Comparison of ENCODE assay signal across 7 cellular contexts in genomic region chr21:26686278-26686677, GRCh38.
DNase-seq lines count a peak whose midpoint lies in the region; ATAC-seq and TF ChIP-seq lines count a peak whose summit lies in the region.

No MANE protein-coding gene starts in this region.

- H3K4me1 ChIP-seq in OCI-LY1 (ENCODE audit: insufficient read depth, low read length, severe bottlenecking) (no peaks in the 10 kb centered on the region), heart left ventricle (no peaks in the 10 kb centered on the region)

- in situ Hi-C loops in GM13976 (cut with MboI; ENCODE audit: low sequenced_read_pairs, unreplicated experiment): no loop called here

- no peaks in the 10 kb centered on the region for H4K20me1 ChIP-seq in OCI-LY1 (ENCODE audit: insufficient read depth, low read length)

- no peak overlapping the region for H3K4me3 Mint-ChIP-seq in effector memory CD8-positive, alpha-beta T cell

- TF ChIP-seq CTCF in GM13976 (IDR thresholded peaks at IDR 0.05; ENCODE audit: borderline replicate concordance, control extremely low read depth, extremely low read depth, insufficient read depth, missing control alignments) (no peak), HFF-Myc (IDR thresholded peaks at IDR 0.05; ENCODE audit: low read depth, low read length, missing control alignments) (no peak), OCI-LY1 (IDR thresholded peaks at IDR 0.05; ENCODE audit: low read length) (no peak), epithelial cell of proximal tubule (conservative IDR thresholded peaks at IDR 0.05; ENCODE audit: low read depth, low read length) (no peak), heart left ventricle (IDR thresholded peaks at IDR 0.05) (no peak)

- no peak overlapping the region for H3K9ac ChIP-seq in OCI-LY1 (ENCODE audit: low read length)

- no peaks in the 10 kb centered on the region for H3K79me2 ChIP-seq in OCI-LY1 (ENCODE audit: insufficient read depth, low read length)

- no peak for TF ChIP-seq POLR2A in heart left ventricle (IDR thresholded peaks at IDR 0.05)

- no peak overlapping the region for H3K4me3 ChIP-seq in HFF-Myc (replicated peaks; ENCODE audit: low read depth, low read length)
- H3K4me3 ChIP-seq in OCI-LY1 (ENCODE audit: low read depth, low read length, poor library complexity, severe bottlenecking): peak overlapping the region; percentile 20
- H3K4me3 ChIP-seq in epithelial cell of proximal tubule (ENCODE audit: low read depth, low read length): no peak overlapping the region
- no peak overlapping the region for H3K4me3 ChIP-seq in heart left ventricle

- H3K36me3 ChIP-seq in OCI-LY1 (ENCODE audit: insufficient read depth, low read length) (no peaks in the 10 kb centered on the region), heart left ventricle (no peaks in the 10 kb centered on the region)

- DNase-seq in GM13976 (ENCODE audit: low spot score): peak; percentile 17
- peak; percentile 4 for DNase-seq in HFF-Myc (ENCODE audit: extremely low read depth, low read depth)
- DNase-seq in epithelial cell of proximal tubule (ENCODE audit: low read depth): peak; percentile 4
- no peak for DNase-seq in effector memory CD8-positive, alpha-beta T cell
- DNase-seq in heart left ventricle: no peak

- H3K36me3 Mint-ChIP-seq in effector memory CD8-positive, alpha-beta T cell (ENCODE audit: insufficient read depth): no peaks in the 10 kb centered on the region

- no peak overlapping the region for H3K27ac ChIP-seq in OCI-LY1 (ENCODE audit: low read depth, low read length, poor library complexity, severe bottlenecking)
- no peak overlapping the region for H3K27ac ChIP-seq in heart left ventricle

- H3K27me3 ChIP-seq in OCI-LY1 (ENCODE audit: insufficient read depth, low read length) (no peaks in the 10 kb centered on the region; the same call in 1 of the 2 replicates), heart left ventricle (peaks cover 0 to 4% (median 0%) of the 10 kb centered on the region in 9 donors)

- H3K9me3 Mint-ChIP-seq in effector memory CD8-positive, alpha-beta T cell: peaks cover 0 to 2% of the 10 kb centered on the region in 2 donors

- no peaks in the 10 kb centered on the region for H3F3A ChIP-seq in OCI-LY1 (ENCODE audit: insufficient read depth, low read length)

- no peaks in the 10 kb centered on the region for H3K4me1 Mint-ChIP-seq in effector memory CD8-positive, alpha-beta T cell (ENCODE audit: low read depth in 2 of 2)

- no peak for ATAC-seq in effector memory CD8-positive, alpha-beta T cell (replicated peaks)
- ATAC-seq in HG03521 (IDR thresholded peaks at IDR 0.05; ENCODE audit: unreplicated experiment) (no peak), heart left ventricle (no peak)

- intact Hi-C loops in heart left ventricle (cut with DNase I): no loop called here

- H3K9me3 ChIP-seq in OCI-LY1 (ENCODE audit: low read length): 0 out of 2 replicates have a peak, but pooled peaks cover 2% of the 10 kb centered on the region
- peaks cover 0 to 25% (median 6%) of the 10 kb centered on the region in 12 donors for H3K9me3 ChIP-seq in heart left ventricle

- peak overlapping the region; percentile 37 for H3K4me2 ChIP-seq in OCI-LY1 (ENCODE audit: low read length)

- no peak overlapping the region; the same call in 1 of the 2 replicates for H2AFZ ChIP-seq in OCI-LY1 (ENCODE audit: low read length)

- WGBS in heart left ventricle, 4 donors: 29 to 59% (median 37%) methylated on average over 3 of the region's 3 CpGs

- H3K27me3 Mint-ChIP-seq in effector memory CD8-positive, alpha-beta T cell: no peaks in the 10 kb centered on the region

- no peaks in the 10 kb centered on the region for H3K9me2 ChIP-seq in OCI-LY1 (ENCODE audit: low read depth, low read length)

- no peak overlapping the region for H3K27ac Mint-ChIP-seq in effector memory CD8-positive, alpha-beta T cell

Comparison
In these comparisons a context has a peak if more than half of its experiments do, and no peak if none do; other contexts are left out.
1. DNase-seq: peak in GM13976 (single experiment), HFF-Myc (single experiment) and epithelial cell of proximal tubule (single experiment); none in effector memory CD8-positive, alpha-beta T cell (0 of 3) and heart left ventricle (0 of 5).